ENCODE assay signal across 8 cellular contexts in genomic region chr1:43933386-43934278, GRCh38. TPM values are rescaled to one million over a fixed set of nuclear protein-coding genes. Genes with fewer than 3 reads are reported as not detected.
DNase-seq lines count a peak whose midpoint lies in the region; ATAC-seq and TF ChIP-seq lines count a peak whose summit lies in the region.

ARTN (plus strand) TSS chr1:43933801; CDS start chr1:43935657, 1,856 bp downstream.

- peaks cover 17% of the 10 kb centered on the region for H3K27me3 Mint-ChIP-seq in glutamatergic neuron (ENCODE audit: unreplicated experiment)
- peaks cover 11% of the 10 kb centered on the region for H3K27me3 Mint-ChIP-seq in activated CD4-positive, alpha-beta memory T cell treated with anti-CD3 and anti-CD28 coated beads, Interleukin-2, amount 10 ng/mL, durations not matched to agents 7 days and 5 days

- peaks cover 8% of the 10 kb centered on the region for H3K36me3 ChIP-seq in SK-N-MC (ENCODE audit: insufficient read depth, low read length)

- H3K27ac ChIP-seq in SK-N-MC: peak within 1 kb of the TSS; percentile 32

- TF ChIP-seq CTCF in glutamatergic neuron (IDR thresholded peaks at IDR 0.05; ENCODE audit: partially characterized antibody, unreplicated experiment): no peak

- POLR2A ChIA-PET in activated CD4-positive, alpha-beta memory T cell treated with anti-CD3 and anti-CD28 coated beads, Interleukin-2, amount 10 ng/mL, durations not matched to agents 7 days and 5 days (lab: Charles Lee): interaction anchor here (1.0 to 3.1 kb wide), 4 partner anchors 10 to 283 kb away, joined by 3 to 25 read pairs (median 12); partner anchors contain the start of genes IPO13 and KDM4A

- no peaks in the 10 kb centered on the region for H3K9me3 ChIP-seq in SK-N-MC (ENCODE audit: low read depth, low read length)

- H3K9me3 Mint-ChIP-seq in glutamatergic neuron (ENCODE audit: unreplicated experiment): peaks cover 8% of the 10 kb centered on the region
- H3K9me3 Mint-ChIP-seq in activated CD4-positive, alpha-beta memory T cell treated with anti-CD3 and anti-CD28 coated beads, Interleukin-2, amount 10 ng/mL, durations not matched to agents 7 days and 5 days: no peaks in the 10 kb centered on the region

- peak within 1 kb of the TSS; percentile 60 for H3K4me3 Mint-ChIP-seq in glutamatergic neuron (ENCODE audit: unreplicated experiment)
- no peak within 1 kb of the TSS for H3K4me3 Mint-ChIP-seq in activated CD4-positive, alpha-beta memory T cell treated with anti-CD3 and anti-CD28 coated beads, Interleukin-2, amount 10 ng/mL, durations not matched to agents 7 days and 5 days

- DNase-seq in NCI-H1417 (lab: John Stamatoyannopoulos, UW) (peak; percentile 33 to 69 (median 59)), NCI-H1417 treated with DMSO at 0.1 percent for 48 hours (lab: John Stamatoyannopoulos, UW) (no peak), SK-N-MC (ENCODE audit: low read depth, low spot score) (no peak), glutamatergic neuron (no peak), sciatic nerve (ENCODE audit: low spot score) (no peak)
- DNase-seq in central memory CD4-positive, alpha-beta T cell: no peak
- DNase-seq in activated CD4-positive, alpha-beta memory T cell treated with anti-CD3 and anti-CD28 coated beads, Interleukin-2, amount 10 ng/mL, durations not matched to agents 7 days and 5 days: no peak

- H3K36me3 Mint-ChIP-seq in glutamatergic neuron (ENCODE audit: unreplicated experiment): peaks cover 7% of the 10 kb centered on the region
- no peaks in the 10 kb centered on the region for H3K36me3 Mint-ChIP-seq in activated CD4-positive, alpha-beta memory T cell treated with anti-CD3 and anti-CD28 coated beads, Interleukin-2, amount 10 ng/mL, durations not matched to agents 7 days and 5 days (ENCODE audit: low read depth)

- H3K4me1 Mint-ChIP-seq in glutamatergic neuron (ENCODE audit: low read depth, unreplicated experiment): peaks cover 18% of the 10 kb centered on the region
- peaks cover 11% of the 10 kb centered on the region for H3K4me1 Mint-ChIP-seq in activated CD4-positive, alpha-beta memory T cell treated with anti-CD3 and anti-CD28 coated beads, Interleukin-2, amount 10 ng/mL, durations not matched to agents 7 days and 5 days

- intact Hi-C loops in sciatic nerve (cut with DNase I): loop anchor here (5.0 to 10.0 kb wide), 2 partner anchors 171 to 399 kb away; partner anchors contain the start of gene PTPRF

- H3K9ac ChIP-seq in SK-N-MC (ENCODE audit: insufficient read length): peak within 1 kb of the TSS; percentile 73

- peak within 1 kb of the TSS; percentile 80 for H3K4me3 ChIP-seq in SK-N-MC

- CTCF ChIA-PET in activated CD4-positive, alpha-beta memory T cell treated with anti-CD3 and anti-CD28 coated beads, Interleukin-2, amount 10 ng/mL, durations not matched to agents 7 days and 5 days (lab: Charles Lee): interaction anchor here (0.8 to 10.9 kb wide), 25 partner anchors 9 to 707 kb away, joined by 3 to 324 read pairs (median 9); partner anchors contain the start of genes DPH2, IPO13, KDM4A and PTPRF

- peak within 1 kb of the TSS; percentile 20 for H3K27ac Mint-ChIP-seq in glutamatergic neuron (ENCODE audit: unreplicated experiment)
- no peak within 1 kb of the TSS for H3K27ac Mint-ChIP-seq in activated CD4-positive, alpha-beta memory T cell treated with anti-CD3 and anti-CD28 coated beads, Interleukin-2, amount 10 ng/mL, durations not matched to agents 7 days and 5 days

- peak; percentile 15 for ATAC-seq in sciatic nerve
- no peak for ATAC-seq in GM18511 (IDR thresholded peaks at IDR 0.05; ENCODE audit: unreplicated experiment)

RNA-seq across cellular contexts. Expression of gene ARTN, which starts in this region (rescaled TPM):
- total RNA-seq in glutamatergic neuron (ENCODE audit: unreplicated experiment) (not detected), sciatic nerve (0.94 TPM)
- total RNA-seq in activated CD4-positive, alpha-beta memory T cell treated with anti-CD3 and anti-CD28 coated beads, Interleukin-2, amount 10 ng/mL, durations not matched to agents 7 days and 5 days: under 1 TPM; 0.20 to 0.23 TPM

Comparison
In these comparisons a context has a peak if more than half of its experiments do, and no peak if none do; other contexts are left out.
1. DNase-seq: peak in NCI-H1417 (3 of 3); none in NCI-H1417 treated with DMSO at 0.1 percent for 48 hours (single experiment), SK-N-MC (single experiment), glutamatergic neuron (single experiment), sciatic nerve (single experiment), central memory CD4-positive, alpha-beta T cell (single experiment) and activated CD4-positive, alpha-beta memory T cell treated with anti-CD3 and anti-CD28 coated beads, Interleukin-2, amount 10 ng/mL, durations not matched to agents 7 days and 5 days (single experiment).
2. Peak in ATAC-seq in sciatic nerve; RNA of the gene not detected or under 1 TPM.